In the genomic region with DNA sequence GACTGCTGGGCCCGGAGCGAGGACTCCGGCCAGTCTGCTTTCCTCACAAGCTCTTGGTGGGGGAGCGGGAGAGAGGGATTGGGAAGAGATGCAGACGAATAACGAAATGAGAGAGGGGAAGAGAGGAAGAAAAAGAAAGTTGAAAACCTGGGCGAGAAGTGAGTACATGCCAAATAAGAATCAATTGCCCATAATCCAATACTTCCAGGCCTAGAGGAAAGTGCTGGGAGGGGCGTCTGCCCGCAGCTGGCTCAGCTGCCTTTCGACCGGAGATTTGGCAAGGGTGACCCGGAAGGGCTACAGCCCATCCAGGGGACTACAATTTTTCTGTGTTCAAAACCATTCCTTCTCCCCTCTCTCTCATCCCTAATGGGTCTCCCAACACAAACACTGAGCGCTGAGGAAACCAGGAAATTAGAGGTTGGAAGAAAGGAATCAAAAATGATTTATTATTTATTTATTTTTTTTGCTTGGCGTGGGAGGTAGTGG, we compare ENCODE assay signal across 28 cellular contexts. TPM values are rescaled to one million over a fixed set of nuclear protein-coding genes. Genes with fewer than 3 reads are reported as not detected.
DNase-seq lines count a peak whose midpoint lies in the region; ATAC-seq and TF ChIP-seq lines count a peak whose summit lies in the region.
"Had no signal": no experiment of that assay in that cellular context is flagged by ENCODE, and none has a peak within 500 bp of the region (broad histone marks: within the 10 kb centered on the region; RNA-seq: fewer than 3 reads in every experiment).

No MANE protein-coding gene starts in this region.

- H3K4me3 ChIP-seq in left lung: peak overlapping the region; percentile 32 to 38
- H3K4me3 ChIP-seq: cardiac muscle cell, heart left ventricle, mucosa of descending colon, neural progenitor cell, prostate gland, thoracic aorta had no signal

- DNase-seq in DMS79 treated with DMSO at 0.1 percent for 48 hours (lab: John Stamatoyannopoulos, UW) (peak; percentile 98), NCI-H1092 (lab: John Stamatoyannopoulos, UW) (peak; percentile 78), NCI-H69 (lab: John Stamatoyannopoulos, UW) (peak; percentile 18), left lung (no peak), NCI-H526 treated with DMSO at 0.1 percent for 48 hours (lab: John Stamatoyannopoulos, UW) (no peak), amniotic stem cell (lab: John Stamatoyannopoulos, UW) (no peak)
- no peak for DNase-seq in activated T-helper 2 cell treated with anti-CD3 and anti-CD28 coated beads, Interferon-gamma antibody, Interleukin-2, Interleukin-4, amounts not matched to agents 10 μg/mL and 5 μg/mL and 100 μg/mL, durations not matched to agents 14 hours and 24 hours and 36 hours (ENCODE audit: low spot score)
- no peak for DNase-seq in stimulated activated naive B cell treated with anti-CD40 and anti-IgM and Interleukin-4, amounts not matched to agents 10 μg/mL and 1 μg/mL and 100 μg/mL, for 72 hours
- DNase-seq: activated CD4-positive, alpha-beta T cell treated with anti-CD3 and anti-CD28 coated beads, Interleukin-2, amount 10 ng/mL, durations not matched to agents 24 days and 14 days; activated CD8-positive, alpha-beta memory T cell treated with anti-CD3 and anti-CD28 coated beads, Interleukin-2, amount 50 U/mL, for 4 hours; activated effector memory CD4-positive, alpha-beta T cell treated with anti-CD3 and anti-CD28 coated beads, Interleukin-2, amount 50 U/mL, for 16 hours; CD4-positive, CD25-positive, alpha-beta regulatory T cell; dermis blood vessel endothelial cell; DND-41; heart left ventricle; immature natural killer cell; left ventricle myocardium superior; mucosa of descending colon; NCI-H1436; NCI-H226; stimulated activated naive CD4-positive, alpha-beta T cell had no signal

- H3K27ac ChIP-seq in left lung: peak overlapping the region; percentile 78 to 94
- H3K27ac ChIP-seq: cardiac muscle cell, heart left ventricle, neural progenitor cell, prostate gland, thoracic aorta had no signal

- H3K27me3 ChIP-seq in left lung: peaks cover 95 to 98% of the 10 kb centered on the region in 2 donors

- TF ChIP-seq CTCF in left lung (IDR thresholded peaks at IDR 0.05): no peak

- H3K9me3 Mint-ChIP-seq in activated T-helper 2 cell treated with anti-CD3 and anti-CD28 coated beads, Interferon-gamma antibody, Interleukin-2, Interleukin-4, amounts not matched to agents 10 μg/mL and 5 μg/mL and 100 μg/mL, durations not matched to agents 14 hours and 24 hours and 36 hours: no peaks in the 10 kb centered on the region
- no peaks in the 10 kb centered on the region for H3K9me3 Mint-ChIP-seq in stimulated activated naive B cell treated with anti-CD40 and anti-IgM and Interleukin-4, amounts not matched to agents 10 μg/mL and 1 μg/mL and 100 μg/mL, for 72 hours
- H3K9me3 Mint-ChIP-seq: activated CD4-positive, alpha-beta T cell treated with anti-CD3 and anti-CD28 coated beads, Interleukin-2, amount 10 ng/mL, durations not matched to agents 24 days and 14 days had no signal

- no peak overlapping the region for H3K27ac Mint-ChIP-seq in activated T-helper 2 cell treated with anti-CD3 and anti-CD28 coated beads, Interferon-gamma antibody, Interleukin-2, Interleukin-4, amounts not matched to agents 10 μg/mL and 5 μg/mL and 100 μg/mL, durations not matched to agents 14 hours and 24 hours and 36 hours
- H3K27ac Mint-ChIP-seq in stimulated activated naive B cell treated with anti-CD40 and anti-IgM and Interleukin-4, amounts not matched to agents 10 μg/mL and 1 μg/mL and 100 μg/mL, for 72 hours: no peak overlapping the region
- H3K27ac Mint-ChIP-seq: activated CD4-positive, alpha-beta T cell treated with anti-CD3 and anti-CD28 coated beads, Interleukin-2, amount 10 ng/mL, durations not matched to agents 24 days and 14 days; CD4-positive, CD25-positive, alpha-beta regulatory T cell; immature natural killer cell; neural progenitor cell had no signal

- no peaks in the 10 kb centered on the region for H3K36me3 ChIP-seq in left lung
- H3K36me3 ChIP-seq: cardiac muscle cell, heart left ventricle, neural progenitor cell, prostate gland, thoracic aorta had no signal

- H3K4me1 ChIP-seq in left lung: peaks cover 0 to 11% of the 10 kb centered on the region in 2 donors

- intact Hi-C loops in left lung (cut with DNase I): no loop called here
- intact Hi-C loops in activated T-helper 2 cell treated with anti-CD3 and anti-CD28 coated beads, Interferon-gamma antibody, Interleukin-2, Interleukin-4, amounts not matched to agents 10 μg/mL and 5 μg/mL and 100 μg/mL, durations not matched to agents 14 hours and 24 hours and 36 hours (cut with micrococcal nuclease): loop anchor here (5.0 to 10.0 kb wide), 2 partner anchors 1077 to 1690 kb away; partner anchors contain the start of gene SSTR1

- ATAC-seq in left lung: no peak
- no peak for ATAC-seq in stimulated activated naive B cell treated with anti-CD40 and anti-IgM and Interleukin-4, amounts not matched to agents 10 μg/mL and 1 μg/mL and 100 μg/mL, for 72 hours (replicated peaks)
- ATAC-seq: HCT116, heart left ventricle, left ventricle myocardium superior, mucosa of descending colon had no signal

- no peaks in the 10 kb centered on the region for H3K36me3 Mint-ChIP-seq in activated T-helper 2 cell treated with anti-CD3 and anti-CD28 coated beads, Interferon-gamma antibody, Interleukin-2, Interleukin-4, amounts not matched to agents 10 μg/mL and 5 μg/mL and 100 μg/mL, durations not matched to agents 14 hours and 24 hours and 36 hours (ENCODE audit: low read depth)
- peaks cover 0 to 3% of the 10 kb centered on the region in 2 donors for H3K36me3 Mint-ChIP-seq in stimulated activated naive B cell treated with anti-CD40 and anti-IgM and Interleukin-4, amounts not matched to agents 10 μg/mL and 1 μg/mL and 100 μg/mL, for 72 hours
- H3K36me3 Mint-ChIP-seq: neural progenitor cell had no signal

- no peak overlapping the region for H3K4me3 Mint-ChIP-seq in activated T-helper 2 cell treated with anti-CD3 and anti-CD28 coated beads, Interferon-gamma antibody, Interleukin-2, Interleukin-4, amounts not matched to agents 10 μg/mL and 5 μg/mL and 100 μg/mL, durations not matched to agents 14 hours and 24 hours and 36 hours (ENCODE audit: low read depth)
- no peak overlapping the region for H3K4me3 Mint-ChIP-seq in stimulated activated naive B cell treated with anti-CD40 and anti-IgM and Interleukin-4, amounts not matched to agents 10 μg/mL and 1 μg/mL and 100 μg/mL, for 72 hours
- H3K4me3 Mint-ChIP-seq: activated CD4-positive, alpha-beta T cell treated with anti-CD3 and anti-CD28 coated beads, Interleukin-2, amount 10 ng/mL, durations not matched to agents 24 days and 14 days; CD4-positive, CD25-positive, alpha-beta regulatory T cell; immature natural killer cell; neural progenitor cell had no signal

- H3K9me3 ChIP-seq in left lung: no peaks in the 10 kb centered on the region
- H3K9me3 ChIP-seq: heart left ventricle, mucosa of descending colon, prostate gland, thoracic aorta had no signal

- H3K4me1 Mint-ChIP-seq in activated T-helper 2 cell treated with anti-CD3 and anti-CD28 coated beads, Interferon-gamma antibody, Interleukin-2, Interleukin-4, amounts not matched to agents 10 μg/mL and 5 μg/mL and 100 μg/mL, durations not matched to agents 14 hours and 24 hours and 36 hours (ENCODE audit: low read depth): peaks cover 3% of the 10 kb centered on the region
- H3K4me1 Mint-ChIP-seq in stimulated activated naive B cell treated with anti-CD40 and anti-IgM and Interleukin-4, amounts not matched to agents 10 μg/mL and 1 μg/mL and 100 μg/mL, for 72 hours: peaks cover 5 to 9% of the 10 kb centered on the region in 2 donors

- peaks cover 73% of the 10 kb centered on the region for H3K27me3 Mint-ChIP-seq in activated T-helper 2 cell treated with anti-CD3 and anti-CD28 coated beads, Interferon-gamma antibody, Interleukin-2, Interleukin-4, amounts not matched to agents 10 μg/mL and 5 μg/mL and 100 μg/mL, durations not matched to agents 14 hours and 24 hours and 36 hours (ENCODE audit: low read depth)
- peaks cover 66 to 81% of the 10 kb centered on the region in 2 donors for H3K27me3 Mint-ChIP-seq in stimulated activated naive B cell treated with anti-CD40 and anti-IgM and Interleukin-4, amounts not matched to agents 10 μg/mL and 1 μg/mL and 100 μg/mL, for 72 hours

RNA-seq across cellular contexts. Expression of gene NKX2-1, which starts 4.9 kb away (rescaled TPM):
- 100 to 1,000 TPM; 133 to 251 TPM for total RNA-seq in left lung
- not detected in 2 replicates for total RNA-seq in activated T-helper 2 cell treated with anti-CD3 and anti-CD28 coated beads, Interferon-gamma antibody, Interleukin-2, Interleukin-4, amounts not matched to agents 10 μg/mL and 5 μg/mL and 100 μg/mL, durations not matched to agents 14 hours and 24 hours and 36 hours
- total RNA-seq: activated CD4-positive, alpha-beta T cell treated with anti-CD3 and anti-CD28 coated beads, Interleukin-2, amount 10 ng/mL, durations not matched to agents 24 days and 14 days; cardiac muscle cell; CD4-positive, CD25-positive, alpha-beta regulatory T cell; dermis blood vessel endothelial cell; heart left ventricle; HepG2; left ventricle myocardium superior; mucosa of descending colon; prostate gland; T-helper 1 cell treated with Interleukin-12 subunit alpha and Interleukin-12 subunit beta and Interleukin-4 antibody, amounts not matched to agents 30 ng/mL and 1 ng/mL, for 36 hours; thoracic aorta had no signal

Comparison
In these comparisons a context has a peak if more than half of its experiments do, and no peak if none do; other contexts are left out.
1. DNase-seq: peak in DMS79 treated with DMSO at 0.1 percent for 48 hours (single experiment), NCI-H1092 (single experiment) and NCI-H69 (single experiment); none in left lung (0 of 2), NCI-H526 treated with DMSO at 0.1 percent for 48 hours (single experiment), activated T-helper 2 cell treated with anti-CD3 and anti-CD28 coated beads, Interferon-gamma antibody, Interleukin-2, Interleukin-4, amounts not matched to agents 10 μg/mL and 5 μg/mL and 100 μg/mL, durations not matched to agents 14 hours and 24 hours and 36 hours (single experiment), stimulated activated naive B cell treated with anti-CD40 and anti-IgM and Interleukin-4, amounts not matched to agents 10 μg/mL and 1 μg/mL and 100 μg/mL, for 72 hours (single experiment) and amniotic stem cell (single experiment).
2. RNA of gene NKX2-1, which starts 4.9 kb away (total RNA-seq): 133 to 251 TPM in left lung; not detected in activated T-helper 2 cell treated with anti-CD3 and anti-CD28 coated beads, Interferon-gamma antibody, Interleukin-2, Interleukin-4, amounts not matched to agents 10 μg/mL and 5 μg/mL and 100 μg/mL, durations not matched to agents 14 hours and 24 hours and 36 hours; every median in the first group is over 100 times any median in the second.